26 cellular contexts compared by ENCODE assay signal in the genomic region with DNA sequence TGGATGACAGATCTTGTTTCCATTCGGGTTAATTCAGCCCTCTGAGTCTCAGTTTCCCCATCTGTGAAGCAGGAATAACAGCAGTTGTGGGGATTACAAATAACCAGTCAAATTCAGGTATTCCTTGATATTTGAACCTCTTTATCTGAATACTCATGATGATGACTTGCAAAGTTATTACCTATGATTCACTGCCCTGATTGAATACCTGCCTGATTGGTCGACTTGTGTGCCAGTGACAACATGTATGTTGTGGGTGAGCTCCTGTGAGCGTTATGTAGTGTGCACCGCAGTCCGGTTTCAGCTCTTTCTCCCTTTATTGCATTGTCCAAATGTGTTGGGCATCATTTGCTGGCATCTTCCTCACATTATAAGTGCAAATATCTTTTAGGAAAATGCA. TPM values are rescaled to one million over a fixed set of nuclear protein-coding genes. Genes with fewer than 3 reads are reported as not detected.
A peak's percentile ranks its signal among the peaks of the same experiment; 100 is the strongest.
DNase-seq lines count a peak whose midpoint lies in the region; ATAC-seq, FAIRE-seq and TF ChIP-seq lines count a peak whose summit lies in the region.
"Had no signal": no experiment of that assay in that cellular context is flagged by ENCODE, and none has a peak within 500 bp of the region (broad histone marks: within the 10 kb centered on the region; RNA-seq: fewer than 3 reads in every experiment).

No MANE protein-coding gene starts in this region.

- peak; percentile 83 for FAIRE-seq in bronchial epithelial cell (lab: Jason Lieb, UNC)
- FAIRE-seq: colon had no signal

- no peaks in the 10 kb centered on the region for H3K9me3 Mint-ChIP-seq in activated naive CD8-positive, alpha-beta T cell treated with anti-CD3 and anti-CD28 coated beads for 36 hours
- H3K9me3 Mint-ChIP-seq: activated CD4-positive, alpha-beta memory T cell treated with anti-CD3 and anti-CD28 coated beads, Interleukin-2, amount 10 ng/mL, durations not matched to agents 7 days and 5 days; effector memory CD8-positive, alpha-beta T cell had no signal

- peak; percentile 77 for DNase-seq in HPDE6-E6E7 (ENCODE audit: extremely low spot score)
- DNase-seq in bronchial epithelial cell (ENCODE audit: low read depth), result peak; percentile 96
- peak; percentile 37 for DNase-seq in kidney tubule cell (ENCODE audit: low spot score)
- DNase-seq in heart right ventricle, result no peak
- no peak for DNase-seq in activated naive CD8-positive, alpha-beta T cell treated with anti-CD3 and anti-CD28 coated beads for 36 hours
- no peak for DNase-seq in foreskin fibroblast
- DNase-seq: activated CD4-positive, alpha-beta memory T cell treated with anti-CD3 and anti-CD28 coated beads, Interleukin-2, amount 10 ng/mL, durations not matched to agents 7 days and 5 days; activated gamma-delta T cell; activated T-cell treated with anti-CD3 and anti-CD28 coated beads for 4 hours; Caco-2; effector memory CD8-positive, alpha-beta T cell; NCI-H1694; NCI-H2171 treated with DMSO at 0.1 percent for 48 hours; posterior cingulate gyrus; Right ventricle myocardium superior; sigmoid colon; T-helper 9 cell had no signal

- intact Hi-C loops in heart right ventricle (cut with DNase I), result no loop called here

- H3K36me3 ChIP-seq in bronchial epithelial cell (ENCODE audit: control insufficient read depth, insufficient read depth, low read length) (no peaks in the 10 kb centered on the region), heart right ventricle (no peaks in the 10 kb centered on the region)
- H3K36me3 ChIP-seq: BLaER1 treated with 17β-estradiol and CSF1 and Interleukin-3, amounts not matched to agents 10 nM and 100 nM; HAP-1; sigmoid colon; tibial nerve had no signal

- H3K27me3 ChIP-seq in bronchial epithelial cell (ENCODE audit: control insufficient read depth, insufficient read depth, low read length) (no peaks in the 10 kb centered on the region), heart right ventricle (peaks cover 0 to 16% (median 5%) of the 10 kb centered on the region in 7 donors)
- H3K27me3 ChIP-seq: BLaER1 treated with 17β-estradiol and CSF1 and Interleukin-3, amounts not matched to agents 10 nM and 100 nM; tibial nerve had no signal

- no peaks in the 10 kb centered on the region for H3K9me3 ChIP-seq in heart right ventricle
- H3K9me3 ChIP-seq: Caco-2, HAP-1, sigmoid colon, tibial nerve had no signal

- peaks cover 24% of the 10 kb centered on the region for H3K27me3 Mint-ChIP-seq in activated naive CD8-positive, alpha-beta T cell treated with anti-CD3 and anti-CD28 coated beads for 36 hours

- H3K4me3 ChIP-seq in bronchial epithelial cell (ENCODE audit: low read depth, low read length) (no peak overlapping the region), heart right ventricle (no peak overlapping the region), foreskin fibroblast (ENCODE audit: low read depth in 1 of 2, low read length in 2 of 2) (no peak overlapping the region)
- H3K4me3 ChIP-seq: BLaER1 treated with 17β-estradiol and CSF1 and Interleukin-3, amounts not matched to agents 10 nM and 100 nM; HAP-1; sigmoid colon; tibial nerve had no signal

- H3K27ac ChIP-seq in heart right ventricle, result no peak overlapping the region
- H3K27ac ChIP-seq: BLaER1 treated with 17β-estradiol and CSF1 and Interleukin-3, amounts not matched to agents 10 nM and 100 nM; KMS-11; sigmoid colon; tibial nerve had no signal

- H3K4me3 Mint-ChIP-seq in activated naive CD8-positive, alpha-beta T cell treated with anti-CD3 and anti-CD28 coated beads for 36 hours, result no peak overlapping the region
- H3K4me3 Mint-ChIP-seq: activated CD4-positive, alpha-beta memory T cell treated with anti-CD3 and anti-CD28 coated beads, Interleukin-2, amount 10 ng/mL, durations not matched to agents 7 days and 5 days; effector memory CD8-positive, alpha-beta T cell had no signal

- WGBS in heart right ventricle, 2 donors, result 81 to 92% methylated on average over 5 of the region's 5 CpGs

- H3K27ac Mint-ChIP-seq in activated naive CD8-positive, alpha-beta T cell treated with anti-CD3 and anti-CD28 coated beads for 36 hours, result no peak overlapping the region
- H3K27ac Mint-ChIP-seq: activated CD4-positive, alpha-beta memory T cell treated with anti-CD3 and anti-CD28 coated beads, Interleukin-2, amount 10 ng/mL, durations not matched to agents 7 days and 5 days; effector memory CD8-positive, alpha-beta T cell had no signal

- no peak for TF ChIP-seq CTCF in bronchial epithelial cell (IDR thresholded peaks at IDR 0.05; ENCODE audit: insufficient read depth, low read length, severe bottlenecking)
- TF ChIP-seq CTCF in heart right ventricle (IDR thresholded peaks at IDR 0.05), result no peak
- TF ChIP-seq CTCF in foreskin fibroblast (IDR thresholded peaks at IDR 0.05; ENCODE audit: low read depth, low read length), result no peak

- no peaks in the 10 kb centered on the region for H3K36me3 Mint-ChIP-seq in activated naive CD8-positive, alpha-beta T cell treated with anti-CD3 and anti-CD28 coated beads for 36 hours

- peaks cover 7% of the 10 kb centered on the region for H3K4me1 Mint-ChIP-seq in activated naive CD8-positive, alpha-beta T cell treated with anti-CD3 and anti-CD28 coated beads for 36 hours

- ATAC-seq in GM21515 (IDR thresholded peaks at IDR 0.05; ENCODE audit: unreplicated experiment) (peak; percentile 2), HG03565 (IDR thresholded peaks at IDR 0.05; ENCODE audit: unreplicated experiment) (no peak), heart right ventricle (no peak)
- ATAC-seq: effector memory CD8-positive, alpha-beta T cell had no signal

- peaks cover 0 to 21% (median 0%) of the 10 kb centered on the region in 9 donors for H3K4me1 ChIP-seq in heart right ventricle
- H3K4me1 ChIP-seq: Caco-2, HAP-1 had no signal

RNA-seq across cellular contexts. Expression of gene TMEM61, which starts 9.5 kb away (rescaled TPM):
- total RNA-seq in bronchial epithelial cell, result 2.9 and 4.2 TPM in 2 replicates
- under 1 TPM in 1 of 10 donors, not detected in 9; 0.37 TPM for total RNA-seq in heart right ventricle
- polyA plus RNA-seq in heart right ventricle, result under 1 TPM in 1 of 2 donors, not detected in 1; 0.03 TPM
- total RNA-seq in activated naive CD8-positive, alpha-beta T cell treated with anti-CD3 and anti-CD28 coated beads for 36 hours, result not detected
- total RNA-seq: activated CD4-positive, alpha-beta memory T cell treated with anti-CD3 and anti-CD28 coated beads, Interleukin-2, amount 10 ng/mL, durations not matched to agents 7 days and 5 days; Caco-2; glomerular endothelial cell had no signal
- polyA plus RNA-seq: AG04450 had no signal

RNA-seq across cellular contexts. Expression of gene BSND, which starts 27.8 kb away (rescaled TPM):
- total RNA-seq in bronchial epithelial cell (under 0.01 TPM in 1 of 2 replicates, not detected in the other), heart right ventricle (not detected)
- not detected for polyA plus RNA-seq in heart right ventricle
- not detected for total RNA-seq in activated naive CD8-positive, alpha-beta T cell treated with anti-CD3 and anti-CD28 coated beads for 36 hours
- total RNA-seq: Caco-2, glomerular endothelial cell, Right ventricle myocardium superior, sigmoid colon, tibial nerve had no signal
- polyA plus RNA-seq: AG04450, sigmoid colon had no signal

Comparison
In these comparisons a context has a peak if more than half of its experiments do, and no peak if none do; other contexts are left out.
1. DNase-seq: peak in HPDE6-E6E7 (single experiment), bronchial epithelial cell (single experiment) and kidney tubule cell (single experiment); none in heart right ventricle (0 of 2), activated naive CD8-positive, alpha-beta T cell treated with anti-CD3 and anti-CD28 coated beads for 36 hours (single experiment) and foreskin fibroblast (0 of 2).